In genomic region chr13:99894105-99894504, GRCh38 we compare ENCODE assay signal across 24 cellular contexts.
DNase-seq lines count a peak whose midpoint lies in the region; ATAC-seq, FAIRE-seq and TF ChIP-seq lines count a peak whose summit lies in the region.
"Had no signal": no experiment of that assay in that cellular context is flagged by ENCODE, and none has a peak within 500 bp of the region (broad histone marks: within the 10 kb centered on the region; RNA-seq: fewer than 3 reads in every experiment).

No MANE protein-coding gene starts in this region.

- H3K4me1 ChIP-seq in right atrium auricular region, result peaks cover 0 to 12% of the 10 kb centered on the region in 2 donors
- H3K4me1 ChIP-seq in mammary epithelial cell (ENCODE audit: insufficient read depth, low read length), result peaks cover 4% of the 10 kb centered on the region
- H3K4me1 ChIP-seq in OCI-LY7 (ENCODE audit: insufficient read depth, low read length, poor library complexity, severe bottlenecking), result no peaks in the 10 kb centered on the region
- peaks cover 0 to 3% (median 0%) of the 10 kb centered on the region in 3 donors for H3K4me1 ChIP-seq in pancreas

- no TSS peak for BruUV-seq in mammary epithelial cell (replicated peaks; lab: Mats Ljungman, UMichigan)
- BruUV-seq in OCI-LY7 (replicated peaks; lab: Mats Ljungman, UMichigan), result no TSS peak

- ATAC-seq in Right ventricle myocardium superior (ENCODE audit: poor library complexity), result no peak
- ATAC-seq in activated T-helper 17 cell treated with anti-CD3 and anti-CD28 coated beads, Interleukin-2, amount 50 U/mL, for 72 hours (replicated peaks), result no peak
- no peak for ATAC-seq in pancreas
- ATAC-seq: psoas muscle had no signal

- H3K36me3 ChIP-seq in right atrium auricular region, result no peaks in the 10 kb centered on the region
- no peaks in the 10 kb centered on the region for H3K36me3 ChIP-seq in mammary epithelial cell (ENCODE audit: insufficient read depth, low read length)
- H3K36me3 ChIP-seq in OCI-LY7 (ENCODE audit: insufficient read depth, low read length), result no peaks in the 10 kb centered on the region
- H3K36me3 ChIP-seq in pancreas, result no peaks in the 10 kb centered on the region
- H3K36me3 ChIP-seq: cardiac muscle cell had no signal

- peaks cover 34% of the 10 kb centered on the region for H3K27me3 Mint-ChIP-seq in activated T-helper 17 cell treated with anti-CD3 and anti-CD28 coated beads, Interleukin-2, amount 50 U/mL, for 72 hours

- H3K79me2 ChIP-seq in mammary epithelial cell (ENCODE audit: insufficient read depth, low read length), result no peaks in the 10 kb centered on the region
- no peaks in the 10 kb centered on the region for H3K79me2 ChIP-seq in OCI-LY7 (ENCODE audit: insufficient read depth, low read depth, low read length)

- H2AFZ ChIP-seq in mammary epithelial cell (ENCODE audit: low read depth, low read length) (no peak overlapping the region), OCI-LY7 (ENCODE audit: low read length) (no peak overlapping the region)

- dilution Hi-C loops in mammary epithelial cell (cut with HindIII; ENCODE audit: low sequenced_read_pairs), result no loop called here

- H3K9me3 Mint-ChIP-seq in activated T-helper 17 cell treated with anti-CD3 and anti-CD28 coated beads, Interleukin-2, amount 50 U/mL, for 72 hours, result no peaks in the 10 kb centered on the region
- H3K9me3 Mint-ChIP-seq: activated T-helper 2 cell treated with anti-CD3 and anti-CD28 coated beads, Interferon-gamma antibody, Interleukin-2, Interleukin-4, amounts not matched to agents 10 μg/mL and 5 μg/mL and 100 μg/mL, durations not matched to agents 14 hours and 24 hours and 36 hours had no signal

- in situ Hi-C loops in mammary epithelial cell (cut with MboI; ENCODE audit: low sequenced_read_pairs in 2 of 2), result no loop called here

- no peaks in the 10 kb centered on the region for H4K20me1 ChIP-seq in mammary epithelial cell (ENCODE audit: insufficient read depth, low read length)
- no peaks in the 10 kb centered on the region for H4K20me1 ChIP-seq in OCI-LY7 (ENCODE audit: insufficient read depth, low read length)

- TF ChIP-seq CTCF in right atrium auricular region (IDR thresholded peaks at IDR 0.05), result no peak
- no peak for TF ChIP-seq CTCF in mammary epithelial cell (conservative IDR thresholded peaks at IDR 0.05 in 1 of 2, IDR thresholded peaks at IDR 0.05 in 1 of 2; ENCODE audit: extremely low read depth in 1 of 2, insufficient read depth in 1 of 2, low read depth in 1 of 2, low read length in 2 of 2)
- TF ChIP-seq CTCF in OCI-LY7 (conservative IDR thresholded peaks at IDR 0.05; ENCODE audit: low read length), result no peak
- TF ChIP-seq CTCF in pancreas (IDR thresholded peaks at IDR 0.05), result no peak

- no peaks in the 10 kb centered on the region for H3K9me3 ChIP-seq in right atrium auricular region
- H3K9me3 ChIP-seq in mammary epithelial cell (replicated peaks; ENCODE audit: insufficient read depth, low read length), result peaks cover 4% of the 10 kb centered on the region
- H3K9me3 ChIP-seq in OCI-LY7 (ENCODE audit: low read length), result no peaks in the 10 kb centered on the region
- no peaks in the 10 kb centered on the region for H3K9me3 ChIP-seq in pancreas
- H3K9me3 ChIP-seq: psoas muscle had no signal

- no peak overlapping the region for H3K9ac ChIP-seq in mammary epithelial cell (ENCODE audit: insufficient read depth, low read length)

- no peak overlapping the region for H3K27ac Mint-ChIP-seq in activated T-helper 17 cell treated with anti-CD3 and anti-CD28 coated beads, Interleukin-2, amount 50 U/mL, for 72 hours
- H3K27ac Mint-ChIP-seq: activated T-helper 2 cell treated with anti-CD3 and anti-CD28 coated beads, Interferon-gamma antibody, Interleukin-2, Interleukin-4, amounts not matched to agents 10 μg/mL and 5 μg/mL and 100 μg/mL, durations not matched to agents 14 hours and 24 hours and 36 hours; HFFc6; nephron progenitor cell had no signal

- FAIRE-seq in pancreas (lab: Jason Lieb, UNC), result no peak
- FAIRE-seq: G401.6, urothelium cell line had no signal

- H3K4me3 Mint-ChIP-seq in activated T-helper 17 cell treated with anti-CD3 and anti-CD28 coated beads, Interleukin-2, amount 50 U/mL, for 72 hours, result peak overlapping the region; percentile 64
- H3K4me3 Mint-ChIP-seq: nephron progenitor cell had no signal

- no peak overlapping the region for H3K4me2 ChIP-seq in mammary epithelial cell (ENCODE audit: insufficient read depth, low read depth, low read length)
- H3K4me2 ChIP-seq in OCI-LY7 (ENCODE audit: low read length), result no peak overlapping the region

- no peaks in the 10 kb centered on the region for H3K9me2 ChIP-seq in OCI-LY7 (ENCODE audit: insufficient read depth, low read length)

- DNase-seq in right atrium auricular region (ENCODE audit: low spot score) (peak; percentile 42), Right ventricle myocardium superior (no peak), mammary epithelial cell (no peak), OCI-LY7 (ENCODE audit: low spot score) (no peak), NCI-H2029 (lab: John Stamatoyannopoulos, UW) (no peak), pancreas (no peak)
- DNase-seq: activated CD4-positive, alpha-beta T cell treated with anti-CD3 and anti-CD28 coated beads for 4 hours; amniotic stem cell; C1 segment of cervical spinal cord; HFFc6; NCI-H1092; NCI-H2029 treated with DMSO at 0.1 percent for 48 hours; NCI-H226; NCI-H774; nephron progenitor cell; psoas muscle; SHP77; substantia nigra had no signal

- H3K4me1 Mint-ChIP-seq in activated T-helper 17 cell treated with anti-CD3 and anti-CD28 coated beads, Interleukin-2, amount 50 U/mL, for 72 hours, result no peaks in the 10 kb centered on the region

- H3K4me3 ChIP-seq in right atrium auricular region (no peak overlapping the region), mammary epithelial cell (replicated peaks in 1 of 3; ENCODE audit: insufficient read depth in 1 of 3, low read depth in 2 of 3, low read length in 3 of 3) (no peak overlapping the region), OCI-LY7 (ENCODE audit: low read depth, low read length, poor library complexity, severe bottlenecking) (no peak overlapping the region), pancreas (no peak overlapping the region)
- H3K4me3 ChIP-seq: cardiac muscle cell had no signal

- H3K27ac ChIP-seq in right atrium auricular region (no peak overlapping the region), layer of hippocampus (ENCODE audit: low read depth, low read length) (peak overlapping the region; percentile 79), mammary epithelial cell (ENCODE audit: insufficient read depth, low read depth, low read length) (no peak overlapping the region), OCI-LY7 (ENCODE audit: low read depth, low read length, poor library complexity, severe bottlenecking) (no peak overlapping the region), pancreas (no peak overlapping the region)
- H3K27ac ChIP-seq: cardiac muscle cell, psoas muscle had no signal

- intact Hi-C loops in Right ventricle myocardium superior (cut with DNase I) (no loop called here), mammary epithelial cell (cut with micrococcal nuclease) (loop anchor here (10.0 kb wide), 1 partner anchor 449 kb away; no protein-coding TSS in a partner anchor), OCI-LY7 (cut with micrococcal nuclease; ENCODE audit: unreplicated experiment) (no loop called here), pancreas (cut with DNase I) (no loop called here)

- POLR2A ChIA-PET in OCI-LY7 (lab: Charles Lee), result no interaction called here

- H3K27me3 ChIP-seq in right atrium auricular region (peaks cover 5 to 16% of the 10 kb centered on the region in 2 donors), layer of hippocampus (ENCODE audit: control insufficient read depth, insufficient read depth, low read length) (peaks cover 17% of the 10 kb centered on the region), mammary epithelial cell (ENCODE audit: insufficient read depth, low read length) (peaks cover 24% of the 10 kb centered on the region), pancreas (peaks cover 0 to 11% (median 2%) of the 10 kb centered on the region in 4 donors)

- CTCF ChIA-PET in mammary epithelial cell (lab: Charles Lee; ENCODE audit: low non-redundant PET) (no interaction called here), OCI-LY7 (lab: Charles Lee; ENCODE audit: unreplicated experiment) (no interaction called here)

- 99% methylated on average over 6 of the region's 8 CpGs for WGBS in mammary epithelial cell (ENCODE audit: low coverage, missing lambda C conversion rate)
- 79 to 82% methylated on average over 8 of the region's 8 CpGs for WGBS in pancreas, 2 donors

- no peaks in the 10 kb centered on the region for H3K36me3 Mint-ChIP-seq in activated T-helper 17 cell treated with anti-CD3 and anti-CD28 coated beads, Interleukin-2, amount 50 U/mL, for 72 hours (ENCODE audit: low read depth)
